Comparison of ENCODE assay signal across 3 cellular contexts in genomic region chr10:1773204-1773603, GRCh38. TPM values are rescaled to one million over a fixed set of nuclear protein-coding genes. Genes with fewer than 3 reads are reported as not detected.
"Had no signal": no experiment of that assay in that cellular context is flagged by ENCODE, and none has a peak within 500 bp of the region (broad histone marks: within the 10 kb centered on the region; RNA-seq: fewer than 3 reads in every experiment).

No MANE protein-coding gene starts in this region.

RNA-seq across cellular contexts. Expression of gene ADARB2, which starts 35.9 kb away (rescaled TPM):
- total RNA-seq: dermis microvascular lymphatic vessel endothelial cell, mammary epithelial cell had no signal
- polyA plus RNA-seq: keratinocyte, mammary epithelial cell had no signal
